ENCODE assay signal across 19 cellular contexts in the genomic region with DNA sequence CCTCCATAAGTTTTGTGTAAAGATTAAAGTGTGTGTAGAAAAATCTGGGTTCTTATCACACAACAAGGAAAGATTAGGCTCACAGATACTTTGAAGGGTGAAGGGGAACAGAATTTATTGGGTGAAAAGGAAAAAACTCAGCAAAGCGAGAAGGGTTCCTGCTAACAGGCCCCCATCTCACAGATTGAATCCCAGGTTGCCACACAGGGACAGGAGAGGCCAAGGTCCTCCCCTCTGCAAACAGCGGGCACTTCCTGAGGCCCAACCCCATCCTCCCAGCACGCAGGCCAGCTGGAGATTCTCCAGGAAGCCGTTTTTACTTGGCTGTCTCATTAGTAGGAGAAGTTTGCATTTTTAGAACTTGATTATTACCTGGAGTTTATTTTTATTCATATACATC. TPM values are rescaled to one million over a fixed set of nuclear protein-coding genes. Genes with fewer than 3 reads are reported as not detected.
DNase-seq lines count a peak whose midpoint lies in the region; ATAC-seq lines count a peak whose summit lies in the region.
"Had no signal": no experiment of that assay in that cellular context is flagged by ENCODE, and none has a peak within 500 bp of the region (broad histone marks: within the 10 kb centered on the region; RNA-seq: fewer than 3 reads in every experiment).

No MANE protein-coding gene starts in this region.

- H3K4me1 Mint-ChIP-seq in activated T-cell treated with anti-CD3 and anti-CD28 coated beads, Interleukin-2, amount 50 U/mL, for 72 hours (ENCODE audit: low read depth), result no peaks in the 10 kb centered on the region

- no peaks in the 10 kb centered on the region for H3K9me2 ChIP-seq in Karpas-422 (replicated peaks; ENCODE audit: insufficient read depth, low read length)

- H3K9me3 ChIP-seq in Karpas-422 (ENCODE audit: low read length), result no peaks in the 10 kb centered on the region
- H3K9me3 ChIP-seq: left ventricle myocardium inferior, ovary had no signal

- H3K27me3 Mint-ChIP-seq in activated T-cell treated with anti-CD3 and anti-CD28 coated beads, Interleukin-2, amount 50 U/mL, for 72 hours (ENCODE audit: low read depth), result no peaks in the 10 kb centered on the region
- H3K27me3 Mint-ChIP-seq: effector memory CD8-positive, alpha-beta T cell had no signal

- 0 out of 2 replicates have a peak overlapping the region, but pooled peaks have one; percentile 8 for H2AFZ ChIP-seq in Karpas-422 (ENCODE audit: low read length)

- no peaks in the 10 kb centered on the region for H3K4me1 ChIP-seq in Karpas-422 (ENCODE audit: low read length)

- H3K27me3 ChIP-seq in Karpas-422 (ENCODE audit: low read length), result no peaks in the 10 kb centered on the region
- H3K27me3 ChIP-seq: ovary had no signal

- no peak overlapping the region for H3K4me2 ChIP-seq in Karpas-422 (ENCODE audit: low read depth, low read length, poor library complexity, severe bottlenecking)

- no peaks in the 10 kb centered on the region for H3K9me3 Mint-ChIP-seq in activated T-cell treated with anti-CD3 and anti-CD28 coated beads, Interleukin-2, amount 50 U/mL, for 72 hours
- H3K9me3 Mint-ChIP-seq: activated T-helper 2 cell treated with anti-CD3 and anti-CD28 coated beads, Interferon-gamma antibody, Interleukin-2, Interleukin-4, amounts not matched to agents 10 μg/mL and 5 μg/mL and 100 μg/mL, durations not matched to agents 14 hours and 24 hours and 36 hours; effector memory CD8-positive, alpha-beta T cell had no signal

- H3K27ac Mint-ChIP-seq in activated T-cell treated with anti-CD3 and anti-CD28 coated beads, Interleukin-2, amount 50 U/mL, for 72 hours, result no peak overlapping the region
- H3K27ac Mint-ChIP-seq: activated CD8-positive, alpha-beta T cell treated with anti-CD3 and anti-CD28 coated beads, Interleukin-2, amount 10 ng/mL, durations not matched to agents 7 days and 5 days; activated T-helper 2 cell treated with anti-CD3 and anti-CD28 coated beads, Interferon-gamma antibody, Interleukin-2, Interleukin-4, amounts not matched to agents 10 μg/mL and 5 μg/mL and 100 μg/mL, durations not matched to agents 14 hours and 24 hours and 36 hours had no signal

- no peak overlapping the region for H3K27ac ChIP-seq in Karpas-422 (ENCODE audit: low read length)
- H3K27ac ChIP-seq: left ventricle myocardium inferior, ovary had no signal

- H3K4me3 ChIP-seq in Karpas-422 (ENCODE audit: low read length), result no peak overlapping the region
- H3K4me3 ChIP-seq: left ventricle myocardium inferior, ovary had no signal

- H3K4me3 Mint-ChIP-seq in activated T-cell treated with anti-CD3 and anti-CD28 coated beads, Interleukin-2, amount 50 U/mL, for 72 hours, result no peak overlapping the region
- H3K4me3 Mint-ChIP-seq: activated CD8-positive, alpha-beta T cell treated with anti-CD3 and anti-CD28 coated beads, Interleukin-2, amount 10 ng/mL, durations not matched to agents 7 days and 5 days; effector memory CD8-positive, alpha-beta T cell had no signal

- ATAC-seq in HG02763 (IDR thresholded peaks at IDR 0.05; ENCODE audit: unreplicated experiment), result no peak
- ATAC-seq in activated T-cell treated with anti-CD3 and anti-CD28 coated beads, Interleukin-2, amount 50 U/mL, for 72 hours (replicated peaks in 1 of 2), result no peak
- ATAC-seq: activated CD8-positive, alpha-beta T cell treated with anti-CD3 and anti-CD28 coated beads, Interleukin-2, amount 10 ng/mL, durations not matched to agents 7 days and 5 days; effector memory CD8-positive, alpha-beta T cell had no signal

- peak; percentile 54 for DNase-seq in DMS53 (lab: John Stamatoyannopoulos, UW)
- no peak for DNase-seq in Karpas-422
- peak; percentile 7 for DNase-seq in dermis blood vessel endothelial cell
- DNase-seq in mucosa of gallbladder (ENCODE audit: low spot score), result peak; percentile 24
- DNase-seq in activated T-cell treated with anti-CD3 and anti-CD28 coated beads, Interleukin-2, amount 50 U/mL, for 72 hours, result no peak
- DNase-seq in activated T-cell treated with anti-CD3 and anti-CD28 coated beads for 4 hours, result no peak
- DNase-seq: activated CD8-positive, alpha-beta T cell treated with anti-CD3 and anti-CD28 coated beads, Interleukin-2, amount 10 ng/mL, durations not matched to agents 7 days and 5 days; DMS 273 treated with DMSO at 0.1 percent for 48 hours; effector memory CD8-positive, alpha-beta T cell; HCEC 1CT; hippocampal formation; left ventricle myocardium inferior; NCI-H1436 treated with DMSO at 0.1 percent for 48 hours; NCI-H2227 treated with DMSO at 0.1 percent for 48 hours; ovary; stimulated activated CD4-positive, alpha-beta T cell treated with anti-CD3 and anti-CD28 coated beads, Interleukin-4, amount 100 ng/mL, for 24 hours; T-helper 1 cell had no signal

- peaks cover 5% of the 10 kb centered on the region in 2 donors for H3K36me3 Mint-ChIP-seq in activated T-cell treated with anti-CD3 and anti-CD28 coated beads, Interleukin-2, amount 50 U/mL, for 72 hours (ENCODE audit: insufficient read depth in 2 of 2)

- H4K20me1 ChIP-seq in Karpas-422 (ENCODE audit: insufficient read depth, low read depth, low read length), result no peaks in the 10 kb centered on the region

- no peaks in the 10 kb centered on the region for H3K79me2 ChIP-seq in Karpas-422 (ENCODE audit: low read length)

- no peaks in the 10 kb centered on the region for H3K36me3 ChIP-seq in Karpas-422 (ENCODE audit: insufficient read depth, low read length)
- H3K36me3 ChIP-seq: ovary had no signal

- H3K9ac ChIP-seq in Karpas-422 (ENCODE audit: low read length), result no peak overlapping the region

RNA-seq across cellular contexts. Expression of a gene that starts 15.2 kb away (rescaled TPM):
- total RNA-seq in Karpas-422 (2014; rRNA removed; shearing (Covaris generic); ENCODE audit: low replicate concordance), result 43.3 and 45.3 TPM in 2 replicates
- 51.9 and 54.9 TPM in 2 replicates for total RNA-seq in dermis blood vessel endothelial cell
- 59.6 TPM for total RNA-seq in mucosa of gallbladder
- total RNA-seq in activated T-cell treated with anti-CD3 and anti-CD28 coated beads, Interleukin-2, amount 50 U/mL, for 72 hours, result 10 to 100 TPM; 84.7 to 85.8 TPM

RNA-seq across cellular contexts. Expression of a gene that starts 31.7 kb away (rescaled TPM):
- not detected in 2 replicates for total RNA-seq in Karpas-422 (2014; rRNA removed; shearing (Covaris generic); ENCODE audit: low replicate concordance)
- total RNA-seq in dermis blood vessel endothelial cell (21.4 and 24.0 TPM in 2 replicates), mucosa of gallbladder (23.8 TPM)
- 10 to 100 TPM; 21.1 to 22.8 TPM for total RNA-seq in activated T-cell treated with anti-CD3 and anti-CD28 coated beads, Interleukin-2, amount 50 U/mL, for 72 hours

RNA-seq across cellular contexts. Expression of a gene that starts 31.9 kb away (rescaled TPM):
- total RNA-seq in Karpas-422 (2014; rRNA removed; shearing (Covaris generic); ENCODE audit: low replicate concordance), result not detected in 2 replicates
- 19.6 and 25.5 TPM in 2 replicates for total RNA-seq in dermis blood vessel endothelial cell
- 6.4 TPM for total RNA-seq in mucosa of gallbladder
- total RNA-seq in activated T-cell treated with anti-CD3 and anti-CD28 coated beads, Interleukin-2, amount 50 U/mL, for 72 hours, result 1 to 10 TPM; 4.2 to 6.0 TPM

RNA-seq across cellular contexts. Expression of a gene that starts 57.1 kb away (rescaled TPM):
- total RNA-seq in Karpas-422 (2014; rRNA removed; shearing (Covaris generic); ENCODE audit: low replicate concordance), result 10.7 and 25.6 TPM in 2 replicates
- total RNA-seq in dermis blood vessel endothelial cell (23.9 and 35.7 TPM in 2 replicates), mucosa of gallbladder (7.2 TPM)
- total RNA-seq in activated T-cell treated with anti-CD3 and anti-CD28 coated beads, Interleukin-2, amount 50 U/mL, for 72 hours, result 10 to 100 TPM; 25.1 to 34.0 TPM

Comparison
In these comparisons a context has a peak if more than half of its experiments do, and no peak if none do; other contexts are left out.
1. DNase-seq: peak in DMS53 (single experiment), dermis blood vessel endothelial cell (single experiment) and mucosa of gallbladder (single experiment); none in Karpas-422 (single experiment), activated T-cell treated with anti-CD3 and anti-CD28 coated beads, Interleukin-2, amount 50 U/mL, for 72 hours (0 of 2) and activated T-cell treated with anti-CD3 and anti-CD28 coated beads for 4 hours (single experiment).
2. RNA of a gene that starts 31.7 kb away (total RNA-seq): 21.4 to 24.0 TPM in dermis blood vessel endothelial cell, 23.8 TPM in mucosa of gallbladder (single experiment) and 21.1 to 22.8 TPM in activated T-cell treated with anti-CD3 and anti-CD28 coated beads, Interleukin-2, amount 50 U/mL, for 72 hours; not detected in Karpas-422; every median in the first group is over 10 times any median in the second.